Comparison of ENCODE assay signal across 8 cellular contexts in genomic region chr11:66291706-66292542, GRCh38. TPM values are rescaled to one million over a fixed set of nuclear protein-coding genes. Genes with fewer than 3 reads are reported as not detected.
DNase-seq lines count a peak whose midpoint lies in the region; ATAC-seq and TF ChIP-seq lines count a peak whose summit lies in the region.

TMEM151A (plus strand) TSS chr11:66291894; CDS start chr11:66292014, 120 bp downstream.

- peak within 1 kb of the TSS in 1 of 2 donors; percentile 35 for H3K4me3 ChIP-seq in CD4-positive, alpha-beta memory T cell (ENCODE audit: low read length in 2 of 2)
- H3K4me3 ChIP-seq in MM.1S (ENCODE audit: low read length) (no peak within 1 kb of the TSS), neural progenitor cell (peak within 1 kb of the TSS; percentile 53), OCI-LY7 (ENCODE audit: low read depth, low read length, poor library complexity, severe bottlenecking) (no peak within 1 kb of the TSS)

- H3K36me3 ChIP-seq in CD4-positive, alpha-beta memory T cell (ENCODE audit: insufficient read depth, low read length) = no peaks in the 10 kb centered on the region
- H3K36me3 ChIP-seq in MM.1S (replicated peaks; ENCODE audit: insufficient read depth, low read length) (no peaks in the 10 kb centered on the region), neural progenitor cell (no peaks in the 10 kb centered on the region), OCI-LY7 (ENCODE audit: insufficient read depth, low read length) (no peaks in the 10 kb centered on the region)

- peak within 1 kb of the TSS; percentile 65 to 94 (median 82) for H3K4me3 Mint-ChIP-seq in CD4-positive, alpha-beta memory T cell
- H3K4me3 Mint-ChIP-seq in dendritic cell treated with granulocyte-macrophage colony-stimulating factor and Interleukin-4, amounts not matched to agents 40 ng/mL and 50 ng/mL, for 4 days = peak within 1 kb of the TSS; percentile 24
- peak within 1 kb of the TSS; percentile 98 for H3K4me3 Mint-ChIP-seq in neural progenitor cell

- H3K79me2 ChIP-seq in MM.1S (ENCODE audit: low read length) = peaks cover 13% of the 10 kb centered on the region
- peaks cover 8% of the 10 kb centered on the region for H3K79me2 ChIP-seq in neural progenitor cell (ENCODE audit: low read depth)
- peaks cover 9% of the 10 kb centered on the region; the same call in 1 of the 2 replicates for H3K79me2 ChIP-seq in OCI-LY7 (ENCODE audit: insufficient read depth, low read depth, low read length)

- peak within 1 kb of the TSS; percentile 12; the same call in 1 of the 2 replicates for H3K4me2 ChIP-seq in MM.1S (ENCODE audit: low read depth, low read length)
- peak within 1 kb of the TSS; percentile 89 for H3K4me2 ChIP-seq in neural progenitor cell
- H3K4me2 ChIP-seq in OCI-LY7 (ENCODE audit: low read length) = no peak within 1 kb of the TSS

- peaks cover 10 to 14% of the 10 kb centered on the region in 2 donors for H3K27me3 Mint-ChIP-seq in CD4-positive, alpha-beta memory T cell
- peaks cover 51% of the 10 kb centered on the region for H3K27me3 Mint-ChIP-seq in dendritic cell treated with granulocyte-macrophage colony-stimulating factor and Interleukin-4, amounts not matched to agents 40 ng/mL and 50 ng/mL, for 4 days
- peaks cover 39% of the 10 kb centered on the region for H3K27me3 Mint-ChIP-seq in neural progenitor cell (ENCODE audit: insufficient read depth, low read depth)

- POLR2A ChIA-PET in CD4-positive, alpha-beta memory T cell (lab: Charles Lee; ENCODE audit: partially characterized antibody) = interaction anchor here (0.8 to 5.1 kb wide), 7 partner anchors 9 to 551 kb away, joined by 3 to 53 read pairs (median 4); partner anchors contain the start of genes RAB1B and RCE1
- POLR2A ChIA-PET in OCI-LY7 (lab: Charles Lee) = no interaction called here

- H3F3A ChIP-seq in MM.1S (ENCODE audit: insufficient read depth, low read length) (peaks cover 7% of the 10 kb centered on the region), neural progenitor cell (ENCODE audit: low read depth) (peaks cover 19% of the 10 kb centered on the region)

- H3K27ac ChIP-seq in CD4-positive, alpha-beta memory T cell (ENCODE audit: low read depth, low read length) = no peak within 1 kb of the TSS
- no peak within 1 kb of the TSS for H3K27ac ChIP-seq in MM.1S (ENCODE audit: low read length)
- no peak within 1 kb of the TSS for H3K27ac ChIP-seq in neural progenitor cell
- no peak within 1 kb of the TSS for H3K27ac ChIP-seq in OCI-LY7 (ENCODE audit: low read depth, low read length, poor library complexity, severe bottlenecking)

- no peaks in the 10 kb centered on the region for H3K9me3 ChIP-seq in CD4-positive, alpha-beta memory T cell (ENCODE audit: control insufficient read depth in 1 of 2, low read length in 2 of 2)
- H3K9me3 ChIP-seq in MM.1S (replicated peaks; ENCODE audit: insufficient read depth, low read length) (no peaks in the 10 kb centered on the region), neural progenitor cell (ENCODE audit: low read depth) (no peaks in the 10 kb centered on the region), OCI-LY7 (ENCODE audit: low read length) (no peaks in the 10 kb centered on the region)

- H3K9me3 Mint-ChIP-seq in CD4-positive, alpha-beta memory T cell = no peaks in the 10 kb centered on the region
- no peaks in the 10 kb centered on the region for H3K9me3 Mint-ChIP-seq in dendritic cell treated with granulocyte-macrophage colony-stimulating factor and Interleukin-4, amounts not matched to agents 40 ng/mL and 50 ng/mL, for 4 days
- peaks cover 5% of the 10 kb centered on the region for H3K9me3 Mint-ChIP-seq in neural progenitor cell

- DNase-seq in CD4-positive, alpha-beta memory T cell = peak in 1 of 5 donors; percentile 32
- DNase-seq in MM.1S (no peak), neural progenitor cell (ENCODE audit: low spot score) (peak; percentile 59), kidney tubule cell (ENCODE audit: low spot score) (no peak), OCI-LY7 (ENCODE audit: low spot score) (no peak)

- peaks cover 14 to 45% (median 29%) of the 10 kb centered on the region in 4 donors for H3K4me1 Mint-ChIP-seq in CD4-positive, alpha-beta memory T cell
- H3K4me1 Mint-ChIP-seq in dendritic cell treated with granulocyte-macrophage colony-stimulating factor and Interleukin-4, amounts not matched to agents 40 ng/mL and 50 ng/mL, for 4 days (ENCODE audit: low read depth) = peaks cover 36% of the 10 kb centered on the region
- peaks cover 36% of the 10 kb centered on the region for H3K4me1 Mint-ChIP-seq in neural progenitor cell

- H3K27me3 ChIP-seq in CD4-positive, alpha-beta memory T cell (ENCODE audit: insufficient read depth, low read length) = no peaks in the 10 kb centered on the region
- H3K27me3 ChIP-seq in MM.1S (replicated peaks; ENCODE audit: insufficient read depth, low read length) (peaks cover 51% of the 10 kb centered on the region), neural progenitor cell (peaks cover 49% of the 10 kb centered on the region)

- no peaks in the 10 kb centered on the region for H4K20me1 ChIP-seq in MM.1S (ENCODE audit: insufficient read depth, low read length)
- H4K20me1 ChIP-seq in neural progenitor cell (ENCODE audit: low read depth) = peaks cover 37% of the 10 kb centered on the region
- no peaks in the 10 kb centered on the region for H4K20me1 ChIP-seq in OCI-LY7 (ENCODE audit: insufficient read depth, low read length)

- H2AFZ ChIP-seq in MM.1S (ENCODE audit: low read length) (no peak within 1 kb of the TSS), neural progenitor cell (replicated peaks) (no peak within 1 kb of the TSS), OCI-LY7 (ENCODE audit: low read length) (no peak within 1 kb of the TSS)

- H3K4me1 ChIP-seq in CD4-positive, alpha-beta memory T cell (ENCODE audit: insufficient read depth, low read length) = peaks cover 39% of the 10 kb centered on the region
- H3K4me1 ChIP-seq in MM.1S (ENCODE audit: low read length) (peaks cover 15% of the 10 kb centered on the region), neural progenitor cell (peaks cover 5% of the 10 kb centered on the region), OCI-LY7 (ENCODE audit: insufficient read depth, low read length, poor library complexity, severe bottlenecking) (peaks cover 18% of the 10 kb centered on the region)

- H3K36me3 Mint-ChIP-seq in CD4-positive, alpha-beta memory T cell = peaks cover 0 to 1% of the 10 kb centered on the region in 2 donors
- peaks cover 11% of the 10 kb centered on the region for H3K36me3 Mint-ChIP-seq in dendritic cell treated with granulocyte-macrophage colony-stimulating factor and Interleukin-4, amounts not matched to agents 40 ng/mL and 50 ng/mL, for 4 days (ENCODE audit: low read depth)
- H3K36me3 Mint-ChIP-seq in neural progenitor cell = no peaks in the 10 kb centered on the region

- no peak for ATAC-seq in GM21367 (IDR thresholded peaks at IDR 0.05; ENCODE audit: unreplicated experiment)
- ATAC-seq in HG03521 (IDR thresholded peaks at IDR 0.05; ENCODE audit: unreplicated experiment) = no peak

- CTCF ChIA-PET in CD4-positive, alpha-beta memory T cell (lab: Charles Lee; ENCODE audit: partially characterized antibody) = interaction anchor here (1.1 to 1.4 kb wide), 2 partner anchors 9 to 70 kb away, joined by 3 to 5 read pairs; no protein-coding TSS in a partner anchor
- CTCF ChIA-PET in OCI-LY7 (lab: Charles Lee; ENCODE audit: unreplicated experiment) = interaction anchor here (0.6 kb wide), 1 partner anchor 767 kb away, joined by 6 read pairs; no protein-coding TSS in a partner anchor

- no peak for TF ChIP-seq CTCF in MM.1S (IDR thresholded peaks at IDR 0.05; ENCODE audit: low read length)
- TF ChIP-seq CTCF in neural progenitor cell (IDR thresholded peaks at IDR 0.05) = no peak
- TF ChIP-seq CTCF in OCI-LY7 (conservative IDR thresholded peaks at IDR 0.05; ENCODE audit: low read length) = no peak

- no TSS peak for BruUV-seq in OCI-LY7 (replicated peaks; lab: Mats Ljungman, UMichigan)

- H3K9me2 ChIP-seq in MM.1S (replicated peaks; ENCODE audit: insufficient read depth, low read length) (no peaks in the 10 kb centered on the region), OCI-LY7 (ENCODE audit: insufficient read depth, low read length) (no peaks in the 10 kb centered on the region)

- intact Hi-C loops in CD4-positive, alpha-beta memory T cell (cut with micrococcal nuclease) = no loop called here
- intact Hi-C loops in dendritic cell treated with granulocyte-macrophage colony-stimulating factor and Interleukin-4, amounts not matched to agents 40 ng/mL and 50 ng/mL, for 4 days (cut with micrococcal nuclease) = no loop called here
- intact Hi-C loops in OCI-LY7 (cut with micrococcal nuclease; ENCODE audit: unreplicated experiment) = no loop called here

- peak within 1 kb of the TSS in 4 of 7 donors; percentile 42 to 84 (median 81) for H3K27ac Mint-ChIP-seq in CD4-positive, alpha-beta memory T cell
- no peak within 1 kb of the TSS for H3K27ac Mint-ChIP-seq in dendritic cell treated with granulocyte-macrophage colony-stimulating factor and Interleukin-4, amounts not matched to agents 40 ng/mL and 50 ng/mL, for 4 days
- no peak within 1 kb of the TSS for H3K27ac Mint-ChIP-seq in neural progenitor cell

- no peak within 1 kb of the TSS for H3K9ac ChIP-seq in MM.1S (ENCODE audit: low read length)
- H3K9ac ChIP-seq in neural progenitor cell = no peak within 1 kb of the TSS

RNA-seq across cellular contexts. Expression of gene TMEM151A, which starts in this region (rescaled TPM):
- total RNA-seq in CD4-positive, alpha-beta memory T cell = not detected
- polyA plus RNA-seq in CD4-positive, alpha-beta memory T cell = not detected
- total RNA-seq in neural progenitor cell (ENCODE audit: low replicate concordance) (0.03 TPM in 1 of 2 replicates, not detected in the other), OCI-LY7 (2022) (not detected in 2 replicates)
- not detected in 2 replicates for total RNA-seq in OCI-LY7 (2014; rRNA removed; shearing (Covaris generic))

Comparison
In these comparisons a context has a peak if more than half of its experiments do, and no peak if none do; other contexts are left out.
1. Peak in DNase-seq, H3K4me3 ChIP-seq and H3K4me2 ChIP-seq in neural progenitor cell; RNA of the gene not detected or under 1 TPM.
2. H3K27ac Mint-ChIP-seq: peak in CD4-positive, alpha-beta memory T cell (4 of 7); none in dendritic cell treated with granulocyte-macrophage colony-stimulating factor and Interleukin-4, amounts not matched to agents 40 ng/mL and 50 ng/mL, for 4 days (single experiment) and neural progenitor cell (single experiment).
3. H3K4me3 Mint-ChIP-seq: peak in every context shown above with its lines; median percentile 98 in neural progenitor cell; 82 in CD4-positive, alpha-beta memory T cell; 24 in dendritic cell treated with granulocyte-macrophage colony-stimulating factor and Interleukin-4, amounts not matched to agents 40 ng/mL and 50 ng/mL, for 4 days.